ENCODE assay signal across 22 cellular contexts in the genomic region with DNA sequence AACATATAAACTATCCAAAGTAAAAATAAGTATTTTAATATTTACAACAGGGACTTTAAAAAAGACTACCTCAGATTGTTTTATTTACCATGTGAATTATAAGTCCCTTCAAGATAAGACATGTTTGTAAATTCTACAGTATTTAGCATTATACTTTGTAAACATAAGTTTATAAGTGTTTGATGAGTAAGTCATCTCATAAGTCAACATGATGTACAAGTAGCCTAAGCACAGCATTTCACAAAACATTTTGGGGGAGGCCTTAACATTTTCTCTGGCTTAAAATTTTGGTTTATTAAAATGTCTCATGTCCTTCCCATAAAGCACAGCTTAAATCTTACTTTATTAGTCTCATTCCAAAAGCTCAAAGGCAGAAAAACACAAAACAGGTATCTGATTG. TPM values are rescaled to one million over a fixed set of nuclear protein-coding genes. Genes with fewer than 3 reads are reported as not detected.
DNase-seq lines count a peak whose midpoint lies in the region; ATAC-seq, FAIRE-seq and TF ChIP-seq lines count a peak whose summit lies in the region.
"Had no signal": no experiment of that assay in that cellular context is flagged by ENCODE, and none has a peak within 500 bp of the region (broad histone marks: within the 10 kb centered on the region; RNA-seq: fewer than 3 reads in every experiment).

No MANE protein-coding gene starts in this region.

- peaks cover 72% of the 10 kb centered on the region for H3K4me1 Mint-ChIP-seq in T-helper 1 cell treated with Interleukin-12 subunit alpha and Interleukin-12 subunit beta and Interleukin-4 antibody, amounts not matched to agents 30 μg/mL and 1 μg/mL, for 36 hours (ENCODE audit: low read depth)
- peaks cover 96% of the 10 kb centered on the region for H3K4me1 Mint-ChIP-seq in CD4-positive, alpha-beta T cell (ENCODE audit: low read depth)
- peaks cover 82 to 98% (median 94%) of the 10 kb centered on the region in 7 donors for H3K4me1 Mint-ChIP-seq in naive thymus-derived CD4-positive, alpha-beta T cell

- peak overlapping the region; percentile 75 for H3K27ac Mint-ChIP-seq in T-helper 1 cell treated with Interleukin-12 subunit alpha and Interleukin-12 subunit beta and Interleukin-4 antibody, amounts not matched to agents 30 μg/mL and 1 μg/mL, for 36 hours
- H3K27ac Mint-ChIP-seq in CD4-positive, alpha-beta T cell: peak overlapping the region; percentile 87
- H3K27ac Mint-ChIP-seq in activated naive CD4-positive, alpha-beta T cell treated with anti-CD3 and anti-CD28 coated beads, Interleukin-2, amount 50 U/mL, for 72 hours: peak overlapping the region; percentile 95 to 97
- peak overlapping the region in 7 of 9 donors; percentile 14 to 89 (median 78) for H3K27ac Mint-ChIP-seq in naive thymus-derived CD4-positive, alpha-beta T cell

- FAIRE-seq in small intestine (lab: Jason Lieb, UNC): no peak
- no peak for FAIRE-seq in GM12891 (lab: Jason Lieb, UNC)
- FAIRE-seq: TTC549 had no signal

- intact Hi-C loops in CD4-positive, alpha-beta T cell (cut with DNase I, micrococcal nuclease): loop anchor here in 1 of 2 experiments (1.0 to 5.0 kb wide), 3 partner anchors 13 to 46 kb away; no protein-coding TSS in a partner anchor
- intact Hi-C loops in naive thymus-derived CD4-positive, alpha-beta T cell (cut with micrococcal nuclease): loop anchor here (1.0 to 5.0 kb wide), 4 partner anchors 13 to 36 kb away; no protein-coding TSS in a partner anchor

- peaks cover 16% of the 10 kb centered on the region for H3K36me3 Mint-ChIP-seq in T-helper 1 cell treated with Interleukin-12 subunit alpha and Interleukin-12 subunit beta and Interleukin-4 antibody, amounts not matched to agents 30 μg/mL and 1 μg/mL, for 36 hours (ENCODE audit: low read depth)
- peaks cover 62% of the 10 kb centered on the region for H3K36me3 Mint-ChIP-seq in CD4-positive, alpha-beta T cell (ENCODE audit: low read depth)
- peaks cover 5 to 20% of the 10 kb centered on the region in 2 donors for H3K36me3 Mint-ChIP-seq in activated naive CD4-positive, alpha-beta T cell treated with anti-CD3 and anti-CD28 coated beads, Interleukin-2, amount 50 U/mL, for 72 hours
- peaks cover 0 to 17% (median 10%) of the 10 kb centered on the region in 5 donors for H3K36me3 Mint-ChIP-seq in naive thymus-derived CD4-positive, alpha-beta T cell

- no peak for ATAC-seq in CD4-positive, alpha-beta T cell (ENCODE audit: poor library complexity)
- ATAC-seq in activated naive CD4-positive, alpha-beta T cell treated with anti-CD3 and anti-CD28 coated beads, Interleukin-2, amount 50 U/mL, for 72 hours: no peak
- no peak for ATAC-seq in naive thymus-derived CD4-positive, alpha-beta T cell

- DNase-seq in T-helper 1 cell (no peak), small intestine (no peak), GM12891 (ENCODE audit: insufficient read length, low spot score) (no peak), cortex of kidney (lab: John Stamatoyannopoulos, UW) (no peak)
- DNase-seq in CD4-positive, alpha-beta T cell: no peak
- no peak for DNase-seq in activated naive CD4-positive, alpha-beta T cell treated with anti-CD3 and anti-CD28 coated beads, Interleukin-2, amount 50 U/mL, for 72 hours (ENCODE audit: low spot score in 2 of 2)
- DNase-seq in naive thymus-derived CD4-positive, alpha-beta T cell: no peak
- DNase-seq: dermis blood vessel endothelial cell, DND-41, glutamatergic neuron, H7, KG1, lower lobe of right lung, NCI-H1105 treated with DMSO at 0.1 percent for 48 hours, NCI-H82, PC-9 had no signal

- no peak for TF ChIP-seq POLR2A in GM12891 (IDR thresholded peaks at IDR 0.05; ENCODE audit: low read depth, low read length)

- peaks cover 80 to 84% of the 10 kb centered on the region in 2 donors for H3K4me1 ChIP-seq in naive thymus-derived CD4-positive, alpha-beta T cell (ENCODE audit: control insufficient read depth in 2 of 2, insufficient read depth in 2 of 2, low read length in 2 of 2)
- H3K4me1 ChIP-seq in small intestine (ENCODE audit: control insufficient read depth in 2 of 2, insufficient read depth in 1 of 2, low read depth in 1 of 2, low read length in 1 of 2): peaks cover 6 to 37% of the 10 kb centered on the region in 2 donors

- no peaks in the 10 kb centered on the region for H3K27me3 ChIP-seq in CD4-positive, alpha-beta T cell (ENCODE audit: control insufficient read depth, insufficient read depth, low read length)
- H3K27me3 ChIP-seq in naive thymus-derived CD4-positive, alpha-beta T cell (ENCODE audit: control insufficient read depth in 2 of 2, insufficient read depth in 2 of 2, low read length in 2 of 2): no peaks in the 10 kb centered on the region
- no peaks in the 10 kb centered on the region for H3K27me3 ChIP-seq in small intestine (ENCODE audit: control insufficient read depth in 2 of 2, insufficient read depth in 2 of 2, low read length in 2 of 2)
- H3K27me3 ChIP-seq: transverse colon had no signal

- CTCF ChIA-PET in CD4-positive, alpha-beta T cell (lab: Charles Lee): interaction anchor here (2.0 kb wide), 1 partner anchor 14 kb away, joined by 9 read pairs; no protein-coding TSS in a partner anchor
- CTCF ChIA-PET in naive thymus-derived CD4-positive, alpha-beta T cell (lab: Charles Lee): interaction anchor here (0.5 to 0.9 kb wide), 2 partner anchors 11 to 26 kb away, joined by 3 read pairs; no protein-coding TSS in a partner anchor

- H3K27ac ChIP-seq in CD4-positive, alpha-beta T cell (ENCODE audit: low read depth, low read length): no peak overlapping the region
- H3K27ac ChIP-seq in naive thymus-derived CD4-positive, alpha-beta T cell (ENCODE audit: low read depth, low read length): peak overlapping the region; percentile 38
- H3K27ac ChIP-seq in small intestine (ENCODE audit: low read depth in 1 of 2, low read length in 1 of 2): no peak overlapping the region
- H3K27ac ChIP-seq: lower lobe of right lung, PC-9 had no signal

- POLR2A ChIA-PET in CD4-positive, alpha-beta T cell (lab: Charles Lee): interaction anchor here (0.5 to 6.4 kb wide), 2 partner anchors 13 to 807 kb away, joined by 3 to 44 read pairs; no protein-coding TSS in a partner anchor
- POLR2A ChIA-PET in naive thymus-derived CD4-positive, alpha-beta T cell (lab: Charles Lee): no interaction called here

- no peak overlapping the region for H3K4me3 ChIP-seq in naive thymus-derived CD4-positive, alpha-beta T cell (ENCODE audit: low read length)
- H3K4me3 ChIP-seq in small intestine (ENCODE audit: low read depth in 1 of 2, low read length in 2 of 2): no peak overlapping the region
- H3K4me3 ChIP-seq: lower lobe of right lung, PC-9, skin epidermis, transverse colon had no signal

- H3K9me3 Mint-ChIP-seq in T-helper 1 cell treated with Interleukin-12 subunit alpha and Interleukin-12 subunit beta and Interleukin-4 antibody, amounts not matched to agents 30 μg/mL and 1 μg/mL, for 36 hours: no peaks in the 10 kb centered on the region
- H3K9me3 Mint-ChIP-seq in CD4-positive, alpha-beta T cell: no peaks in the 10 kb centered on the region
- H3K9me3 Mint-ChIP-seq in activated naive CD4-positive, alpha-beta T cell treated with anti-CD3 and anti-CD28 coated beads, Interleukin-2, amount 50 U/mL, for 72 hours: peaks cover 4 to 5% of the 10 kb centered on the region in 2 donors
- peaks cover 0 to 3% (median 0%) of the 10 kb centered on the region in 11 donors for H3K9me3 Mint-ChIP-seq in naive thymus-derived CD4-positive, alpha-beta T cell
- H3K9me3 Mint-ChIP-seq: naive B cell had no signal

- H3K9me3 ChIP-seq in CD4-positive, alpha-beta T cell (ENCODE audit: control insufficient read depth, low read length): no peaks in the 10 kb centered on the region
- H3K9me3 ChIP-seq in naive thymus-derived CD4-positive, alpha-beta T cell (ENCODE audit: control insufficient read depth in 2 of 3, low read length in 3 of 3): no peaks in the 10 kb centered on the region
- H3K9me3 ChIP-seq in small intestine (ENCODE audit: control insufficient read depth, low read depth): no peaks in the 10 kb centered on the region
- H3K9me3 ChIP-seq: lower lobe of right lung, transverse colon had no signal

- TF ChIP-seq CTCF in CD4-positive, alpha-beta T cell (IDR thresholded peaks at IDR 0.05): no peak

- no peak overlapping the region for H3K4me3 Mint-ChIP-seq in T-helper 1 cell treated with Interleukin-12 subunit alpha and Interleukin-12 subunit beta and Interleukin-4 antibody, amounts not matched to agents 30 μg/mL and 1 μg/mL, for 36 hours
- H3K4me3 Mint-ChIP-seq in CD4-positive, alpha-beta T cell: peak overlapping the region; percentile 11
- H3K4me3 Mint-ChIP-seq in naive thymus-derived CD4-positive, alpha-beta T cell: peak overlapping the region in 8 of 10 donors; percentile 52 to 84 (median 70)
- H3K4me3 Mint-ChIP-seq: brain had no signal

- no peaks in the 10 kb centered on the region for H3K36me3 ChIP-seq in naive thymus-derived CD4-positive, alpha-beta T cell (ENCODE audit: control insufficient read depth in 2 of 3, insufficient read depth in 3 of 3, low read length in 3 of 3)
- no peaks in the 10 kb centered on the region for H3K36me3 ChIP-seq in small intestine (ENCODE audit: control insufficient read depth in 2 of 2, insufficient read depth in 2 of 2, low read length in 2 of 2)
- H3K36me3 ChIP-seq: lower lobe of right lung, transverse colon had no signal

- no peaks in the 10 kb centered on the region for H3K27me3 Mint-ChIP-seq in T-helper 1 cell treated with Interleukin-12 subunit alpha and Interleukin-12 subunit beta and Interleukin-4 antibody, amounts not matched to agents 30 μg/mL and 1 μg/mL, for 36 hours (ENCODE audit: low read depth)
- no peaks in the 10 kb centered on the region for H3K27me3 Mint-ChIP-seq in CD4-positive, alpha-beta T cell
- no peaks in the 10 kb centered on the region for H3K27me3 Mint-ChIP-seq in naive thymus-derived CD4-positive, alpha-beta T cell
- H3K27me3 Mint-ChIP-seq: brain, naive B cell had no signal

TF ChIP-seq in GM12891, 5 proteins besides CTCF, POLR2A, EP300 and RAD21:
- TF ChIP-seq PAX5 (IDR thresholded peaks at IDR 0.05; ENCODE audit: insufficient read depth, low read length, severe bottlenecking) (no peak), SPI1 (IDR thresholded peaks at IDR 0.05; ENCODE audit: low read depth, low read length) (no peak), POU2F2 (IDR thresholded peaks at IDR 0.05; ENCODE audit: low read depth, low read length) (no peak), POLR2AphosphoS5 (IDR thresholded peaks at IDR 0.05; ENCODE audit: low read depth, low read length) (no peak), TAF1 (IDR thresholded peaks at IDR 0.05; ENCODE audit: low read depth, low read length) (no peak)

RNA-seq across cellular contexts. Expression of gene EPC1, which starts 15.4 kb away (rescaled TPM):
- total RNA-seq in CD4-positive, alpha-beta T cell: 100 to 1,000 TPM; 173 to 181 TPM
- 10 to 100 TPM; 28.3 to 40.2 TPM for total RNA-seq in activated naive CD4-positive, alpha-beta T cell treated with anti-CD3 and anti-CD28 coated beads, Interleukin-2, amount 50 U/mL, for 72 hours
- 100 to 1,000 TPM in 4 of 5 experiments, 10 to 100 TPM in 1; 46.0 to 156 (median 117) TPM for total RNA-seq in naive thymus-derived CD4-positive, alpha-beta T cell
- polyA plus RNA-seq in naive thymus-derived CD4-positive, alpha-beta T cell: 10 to 100 TPM; 50.0 to 63.3 TPM
- 10 to 100 TPM; 12.8 to 13.4 (median 13.2) TPM for polyA plus RNA-seq in small intestine
- 27.3 TPM for polyA plus RNA-seq in GM12891 (2012; ENCODE audit: low read depth, missing spikeins)
